11 cellular contexts compared by ENCODE assay signal in genomic region chr2:133591164-133591563, GRCh38. TPM values are rescaled to one million over a fixed set of nuclear protein-coding genes. Genes with fewer than 3 reads are reported as not detected.
DNase-seq lines count a peak whose midpoint lies in the region; FAIRE-seq and TF ChIP-seq lines count a peak whose summit lies in the region.
"Had no signal": no experiment of that assay in that cellular context is flagged by ENCODE, and none has a peak within 500 bp of the region (broad histone marks: within the 10 kb centered on the region; RNA-seq: fewer than 3 reads in every experiment).

No MANE protein-coding gene starts in this region.

- H4K20me1 ChIP-seq in astrocyte (ENCODE audit: insufficient read depth, low read length): no peaks in the 10 kb centered on the region

- H3K4me1 ChIP-seq in astrocyte (ENCODE audit: insufficient read depth, low read length) (peaks cover 7% of the 10 kb centered on the region), tibial artery (peaks cover 0 to 8% (median under 1%) of the 10 kb centered on the region in 4 donors), suprapubic skin (peaks cover 29% of the 10 kb centered on the region), esophagus squamous epithelium (peaks cover 0 to 43% (median 13%) of the 10 kb centered on the region in 3 donors)
- no peaks in the 10 kb centered on the region for H3K4me1 ChIP-seq in effector memory CD4-positive, alpha-beta T cell (ENCODE audit: control insufficient read depth, insufficient read depth, low read length, poor library complexity, severe bottlenecking)

- H3K27me3 ChIP-seq in astrocyte (ENCODE audit: insufficient read depth, low read length) (no peaks in the 10 kb centered on the region), layer of hippocampus (ENCODE audit: control insufficient read depth, insufficient read depth, low read length) (no peaks in the 10 kb centered on the region), tibial artery (no peaks in the 10 kb centered on the region), suprapubic skin (no peaks in the 10 kb centered on the region), esophagus squamous epithelium (no peaks in the 10 kb centered on the region)
- H3K27me3 ChIP-seq in effector memory CD4-positive, alpha-beta T cell (replicated peaks; ENCODE audit: control insufficient read depth, insufficient read depth, low read length, poor library complexity, severe bottlenecking): no peaks in the 10 kb centered on the region

- H3K79me2 ChIP-seq in astrocyte (ENCODE audit: insufficient read depth, low read length): no peaks in the 10 kb centered on the region

- TF ChIP-seq POLR2A in suprapubic skin (IDR thresholded peaks at IDR 0.05): no peak
- TF ChIP-seq POLR2A in esophagus squamous epithelium (IDR thresholded peaks at IDR 0.05): no peak

- H3K9me3 Mint-ChIP-seq in astrocyte (ENCODE audit: unreplicated experiment): no peaks in the 10 kb centered on the region
- H3K9me3 Mint-ChIP-seq: activated B cell treated with CpG ODN at 0.5 μM for 24 hours had no signal

- H3K36me3 ChIP-seq in astrocyte (ENCODE audit: insufficient read depth, low read length) (no peaks in the 10 kb centered on the region), tibial artery (no peaks in the 10 kb centered on the region), suprapubic skin (no peaks in the 10 kb centered on the region), esophagus squamous epithelium (no peaks in the 10 kb centered on the region)
- no peaks in the 10 kb centered on the region for H3K36me3 ChIP-seq in effector memory CD4-positive, alpha-beta T cell (ENCODE audit: control insufficient read depth, insufficient read depth, low read length)

- H3K4me1 Mint-ChIP-seq in astrocyte (ENCODE audit: low read depth, unreplicated experiment): peaks cover 16% of the 10 kb centered on the region
- H3K4me1 Mint-ChIP-seq: activated B cell treated with CpG ODN at 0.5 μM for 24 hours had no signal

- TF ChIP-seq EP300 in suprapubic skin (IDR thresholded peaks at IDR 0.05): no peak

- H3K4me3 Mint-ChIP-seq in astrocyte (ENCODE audit: unreplicated experiment): no peak overlapping the region
- H3K4me3 Mint-ChIP-seq: activated B cell treated with CpG ODN at 0.5 μM for 24 hours had no signal

- H3K9me3 ChIP-seq in astrocyte (ENCODE audit: insufficient read depth, low read depth, low read length) (no peaks in the 10 kb centered on the region), tibial artery (no peaks in the 10 kb centered on the region), suprapubic skin (no peaks in the 10 kb centered on the region), esophagus squamous epithelium (no peaks in the 10 kb centered on the region)
- no peaks in the 10 kb centered on the region for H3K9me3 ChIP-seq in effector memory CD4-positive, alpha-beta T cell (ENCODE audit: control insufficient read depth, low read length)

- TF ChIP-seq CTCF in astrocyte (IDR thresholded peaks at IDR 0.05; ENCODE audit: insufficient read depth, low read depth, low read length) (no peak), tibial artery (IDR thresholded peaks at IDR 0.05) (no peak), suprapubic skin (IDR thresholded peaks at IDR 0.05) (no peak), esophagus squamous epithelium (IDR thresholded peaks at IDR 0.05) (no peak)

- H3K27ac ChIP-seq in astrocyte (ENCODE audit: low read depth, low read length) (peak overlapping the region; percentile 58), layer of hippocampus (ENCODE audit: low read depth, low read length) (peak overlapping the region; percentile 2), tibial artery (no peak overlapping the region), suprapubic skin (no peak overlapping the region), esophagus squamous epithelium (no peak overlapping the region)
- no peak overlapping the region for H3K27ac ChIP-seq in effector memory CD4-positive, alpha-beta T cell (ENCODE audit: insufficient read depth, low read length, poor library complexity, severe bottlenecking)
- H3K27ac ChIP-seq: 22Rv1 had no signal

- peak overlapping the region; percentile 54 for H3K9ac ChIP-seq in astrocyte (ENCODE audit: low read length)

- H3K27me3 Mint-ChIP-seq in astrocyte (ENCODE audit: low read depth, unreplicated experiment): peaks cover 4% of the 10 kb centered on the region

- H3K27ac Mint-ChIP-seq in astrocyte (ENCODE audit: unreplicated experiment): no peak overlapping the region
- H3K27ac Mint-ChIP-seq: activated B cell treated with CpG ODN at 0.5 μM for 24 hours had no signal

- no peaks in the 10 kb centered on the region for H3K36me3 Mint-ChIP-seq in astrocyte (ENCODE audit: low read depth, unreplicated experiment)

- WGBS in suprapubic skin: 12% methylated on average over 4 of the region's 4 CpGs
- 20 to 27% methylated on average over 4 of the region's 4 CpGs for WGBS in esophagus squamous epithelium, 2 donors

- peak overlapping the region; percentile 73 for H3K4me2 ChIP-seq in astrocyte (ENCODE audit: low read length)

- no peak overlapping the region for H2AFZ ChIP-seq in astrocyte (ENCODE audit: low read depth, low read length)

- DNase-seq in NCI-H146 (lab: John Stamatoyannopoulos, UW): peak; percentile 9
- no peak for DNase-seq in NCI-H146 treated with DMSO at 0.1 percent for 48 hours (lab: John Stamatoyannopoulos, UW; ENCODE audit: unreplicated experiment)
- peak; percentile 32 for DNase-seq in astrocyte (ENCODE audit: low read depth)
- DNase-seq in tibial artery: peak; percentile 43 to 70
- no peak for DNase-seq in suprapubic skin (ENCODE audit: low spot score in 2 of 2)
- DNase-seq in effector memory CD4-positive, alpha-beta T cell: no peak
- DNase-seq in esophagus squamous epithelium (lab: John Stamatoyannopoulos, UW): no peak
- DNase-seq: activated B cell treated with CpG ODN at 0.5 μM for 24 hours had no signal

- no peak for FAIRE-seq in astrocyte (lab: Jason Lieb, UNC)
- FAIRE-seq: GM12891 had no signal

- intact Hi-C loops in tibial artery (cut with DNase I; ENCODE audit: low total_unique reads): no loop called here
- intact Hi-C loops in esophagus squamous epithelium (cut with DNase I): no loop called here

- no peak overlapping the region for H3K4me3 ChIP-seq in astrocyte (ENCODE audit: insufficient read depth, low read depth, low read length)
- no peak overlapping the region for H3K4me3 ChIP-seq in tibial artery
- no peak overlapping the region for H3K4me3 ChIP-seq in suprapubic skin
- H3K4me3 ChIP-seq in effector memory CD4-positive, alpha-beta T cell (ENCODE audit: insufficient read depth, low read depth, low read length, poor library complexity, severe bottlenecking): no peak overlapping the region
- no peak overlapping the region for H3K4me3 ChIP-seq in esophagus squamous epithelium

RNA-seq across cellular contexts. Expression of gene NCKAP5, which starts 22.9 kb away (rescaled TPM):
- total RNA-seq in astrocyte (1.5 and 2.7 TPM in 2 replicates), suprapubic skin (1 to 10 TPM; 2.8 to 6.4 (median 4.2) TPM), esophagus squamous epithelium (1 to 10 TPM; 4.5 to 6.9 (median 5.3) TPM)
- total RNA-seq: activated B cell treated with CpG ODN at 0.5 μM for 24 hours had no signal

Comparison
In these comparisons a context has a peak if more than half of its experiments do, and no peak if none do; other contexts are left out.
1. DNase-seq: peak in NCI-H146 (single experiment), astrocyte (single experiment) and tibial artery (2 of 2); none in NCI-H146 treated with DMSO at 0.1 percent for 48 hours (single experiment), suprapubic skin (0 of 2), effector memory CD4-positive, alpha-beta T cell (0 of 3) and esophagus squamous epithelium (single experiment).
2. H3K27ac ChIP-seq: peak in astrocyte (single experiment) and layer of hippocampus (single experiment); none in tibial artery (0 of 2), suprapubic skin (single experiment), effector memory CD4-positive, alpha-beta T cell (single experiment) and esophagus squamous epithelium (0 of 4).